In the genomic region with DNA sequence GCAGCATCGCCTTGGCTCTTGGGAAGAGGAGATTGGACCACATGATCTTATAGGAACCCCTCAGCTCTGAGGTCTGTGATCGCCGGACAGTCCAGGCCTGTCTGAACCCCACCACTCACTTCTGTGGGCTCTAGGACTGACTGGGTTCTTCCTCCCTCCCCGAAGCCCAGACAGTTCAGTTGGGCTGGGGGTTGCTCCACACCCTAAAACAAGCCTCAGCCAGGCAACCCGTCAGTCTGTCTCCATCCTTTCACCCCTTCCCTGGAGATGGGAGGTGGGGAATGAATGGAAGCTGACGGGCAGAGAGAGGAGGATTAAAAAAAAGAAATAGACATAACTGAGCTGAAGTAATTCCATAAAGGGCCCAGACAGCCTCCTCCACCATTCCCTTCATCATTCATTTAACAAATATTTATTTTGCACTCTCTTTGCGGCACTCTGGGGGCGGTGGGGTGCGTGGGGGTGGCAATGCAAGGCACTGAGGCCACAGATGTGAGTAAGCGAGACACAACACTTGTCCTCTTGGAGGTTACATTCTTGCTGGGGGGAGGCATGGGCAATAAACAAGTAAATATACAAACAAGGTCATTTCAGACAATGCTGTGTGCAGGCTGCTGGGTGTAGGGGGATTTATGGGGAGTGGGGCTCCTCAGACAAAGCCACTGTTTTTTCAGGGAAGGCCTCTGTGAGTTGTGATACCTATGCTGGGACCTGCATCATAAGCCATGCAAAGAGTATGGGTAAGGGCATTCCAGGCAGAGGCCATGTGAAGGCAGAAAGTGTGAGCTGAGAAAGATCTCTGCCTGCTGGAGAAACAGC, we compare ENCODE assay signal across 9 cellular contexts. TPM values are rescaled to one million over a fixed set of nuclear protein-coding genes. Genes with fewer than 3 reads are reported as not detected.
DNase-seq lines count a peak whose midpoint lies in the region; ATAC-seq, FAIRE-seq and TF ChIP-seq lines count a peak whose summit lies in the region.
"Had no signal": no experiment of that assay in that cellular context is flagged by ENCODE, and none has a peak within 500 bp of the region (broad histone marks: within the 10 kb centered on the region; RNA-seq: fewer than 3 reads in every experiment).

No MANE protein-coding gene starts in this region.

- H3K23ac ChIP-seq in IMR-90 (ENCODE audit: low read depth, low read length) = no peak overlapping the region

- BruUV-seq in IMR-90 (replicated peaks; lab: Mats Ljungman, UMichigan) = no TSS peak

- H3K9me3 Mint-ChIP-seq in CD14-positive monocyte = peaks cover 0 to 10% (median 2%) of the 10 kb centered on the region in 7 donors
- H3K9me3 Mint-ChIP-seq in natural killer cell treated with Interleukin-12 subunit alpha and Interleukin-12 subunit beta and Interleukin-15 and Interleukin-18, amount 100 ng/mL, for 72 hours = no peaks in the 10 kb centered on the region

- H4K20me1 ChIP-seq in IMR-90 (ENCODE audit: insufficient read depth, low read length) = peaks cover under 1% of the 10 kb centered on the region; the same call in 1 of the 2 replicates

- no peak overlapping the region for H2BK5ac ChIP-seq in IMR-90 (ENCODE audit: low read depth, low read length, poor library complexity, severe bottlenecking)

- no peak for DNase-seq in CD14-positive monocyte (ENCODE audit: low spot score)
- no peak for DNase-seq in IMR-90
- no peak for DNase-seq in breast epithelium (ENCODE audit: low spot score in 2 of 2)
- DNase-seq in natural killer cell treated with Interleukin-12 subunit alpha and Interleukin-12 subunit beta and Interleukin-15 and Interleukin-18, amount 100 ng/mL, for 72 hours (ENCODE audit: low spot score) = peak; percentile 20
- no peak for DNase-seq in frontal cortex (ENCODE audit: low spot score in 2 of 2)

- H2BK120ac ChIP-seq in IMR-90 (ENCODE audit: low read depth, low read length) = no peak overlapping the region

- H2BK15ac ChIP-seq in IMR-90 (ENCODE audit: low read depth, low read length) = no peak overlapping the region

- no peak overlapping the region for H4K8ac ChIP-seq in IMR-90 (ENCODE audit: low read depth in 2 of 2, low read length in 2 of 2)

- no CpG with 5 or more reads among the region's 10 CpGs for WGBS in IMR-90 (ENCODE audit: extremely low coverage in 2 of 2, insufficient read length in 1 of 2), 2 experiments

- dilution Hi-C loops in IMR-90 (cut with HindIII; ENCODE audit: low sequenced_read_pairs, unreplicated experiment) = no loop called here

- no peak overlapping the region for H2AK9ac ChIP-seq in IMR-90 (replicated peaks; ENCODE audit: low read depth, low read length, poor library complexity)

- H4K91ac ChIP-seq in IMR-90 (ENCODE audit: insufficient read depth, low read depth, low read length) = no peak overlapping the region

- no peak overlapping the region for H4K5ac ChIP-seq in IMR-90 (ENCODE audit: low read depth, low read length)

- H3K4me1 ChIP-seq in IMR-90 (ENCODE audit: control insufficient read depth, insufficient read depth, low read length) (peaks cover 7% of the 10 kb centered on the region; the same call in 1 of the 2 replicates), breast epithelium (peaks cover 0 to 11% of the 10 kb centered on the region in 2 donors)

- no peak overlapping the region for H3K18ac ChIP-seq in IMR-90 (ENCODE audit: low read depth, low read length)

- H3K36me3 ChIP-seq in IMR-90 (ENCODE audit: control insufficient read depth, insufficient read depth, low read length) (no peaks in the 10 kb centered on the region), breast epithelium (no peaks in the 10 kb centered on the region)

- peaks cover 24% of the 10 kb centered on the region for H3K4me1 Mint-ChIP-seq in CD14-positive monocyte
- peaks cover 45 to 46% of the 10 kb centered on the region in 2 donors for H3K4me1 Mint-ChIP-seq in natural killer cell treated with Interleukin-12 subunit alpha and Interleukin-12 subunit beta and Interleukin-15 and Interleukin-18, amount 100 ng/mL, for 72 hours (ENCODE audit: low read depth in 2 of 2)

- H3K9ac ChIP-seq in IMR-90 (ENCODE audit: low read depth, low read length) = no peak overlapping the region

- peak overlapping the region; percentile 57 to 86 for H3K4me3 Mint-ChIP-seq in CD14-positive monocyte
- H3K4me3 Mint-ChIP-seq in natural killer cell treated with Interleukin-12 subunit alpha and Interleukin-12 subunit beta and Interleukin-15 and Interleukin-18, amount 100 ng/mL, for 72 hours = peak overlapping the region; percentile 63

- H3K9me1 ChIP-seq in IMR-90 (ENCODE audit: insufficient read depth, low read length) = no peaks in the 10 kb centered on the region

- H3K27ac ChIP-seq in IMR-90 (ENCODE audit: insufficient read depth, low read length) (no peak overlapping the region), breast epithelium (no peak overlapping the region)

- no peak for TF ChIP-seq CTCF in CD14-positive monocyte (IDR thresholded peaks at IDR 0.05)
- no peak for TF ChIP-seq CTCF in IMR-90 (conservative IDR thresholded peaks at IDR 0.05; ENCODE audit: low read depth, low read length)
- TF ChIP-seq CTCF in breast epithelium (IDR thresholded peaks at IDR 0.05) = no peak

- peaks cover 74 to 88% (median 75%) of the 10 kb centered on the region in 3 donors for H3K27me3 Mint-ChIP-seq in CD14-positive monocyte (ENCODE audit: low read depth in 3 of 3)
- peaks cover 36 to 43% of the 10 kb centered on the region in 2 donors for H3K27me3 Mint-ChIP-seq in natural killer cell treated with Interleukin-12 subunit alpha and Interleukin-12 subunit beta and Interleukin-15 and Interleukin-18, amount 100 ng/mL, for 72 hours

- peaks cover 4 to 6% of the 10 kb centered on the region in 2 donors for H3K36me3 Mint-ChIP-seq in CD14-positive monocyte
- H3K36me3 Mint-ChIP-seq in natural killer cell treated with Interleukin-12 subunit alpha and Interleukin-12 subunit beta and Interleukin-15 and Interleukin-18, amount 100 ng/mL, for 72 hours = no peaks in the 10 kb centered on the region

- H3K14ac ChIP-seq in IMR-90 (replicated peaks; ENCODE audit: low read depth, low read length) = no peak overlapping the region

- no peaks in the 10 kb centered on the region for H3K79me1 ChIP-seq in IMR-90 (ENCODE audit: low read depth in 1 of 2, low read length in 2 of 2)

- H3K4me3 ChIP-seq in IMR-90 (ENCODE audit: insufficient read depth, low read depth, low read length) (no peak overlapping the region), breast epithelium (peak overlapping the region; percentile 16 to 64 (median 45))

- H2AFZ ChIP-seq in IMR-90 (replicated peaks; ENCODE audit: low read length, poor library complexity) = peak overlapping the region; percentile 85

- no peak overlapping the region for H2BK20ac ChIP-seq in IMR-90 (ENCODE audit: low read depth, low read length)

- no peak; the same call in 1 of the 2 replicates for ATAC-seq in IMR-90 (ENCODE audit: low read depth)
- no peak for ATAC-seq in natural killer cell treated with Interleukin-12 subunit alpha and Interleukin-12 subunit beta and Interleukin-15 and Interleukin-18, amount 100 ng/mL, for 72 hours
- no peak for ATAC-seq in HG02623 (IDR thresholded peaks at IDR 0.05; ENCODE audit: unreplicated experiment)
- ATAC-seq in HG02970 (IDR thresholded peaks at IDR 0.05; ENCODE audit: low FRiP score, unreplicated experiment) = no peak
- no peak for ATAC-seq in GM21576 (IDR thresholded peaks at IDR 0.05; ENCODE audit: unreplicated experiment)

- H3K4ac ChIP-seq in IMR-90 (ENCODE audit: low read depth, low read length) = no peak overlapping the region

- in situ Hi-C loops in IMR-90 (cut with MboI; ENCODE audit: low sequenced_read_pairs) = no loop called here

- H2AK5ac ChIP-seq in IMR-90 (ENCODE audit: low read depth, low read length) = no peak overlapping the region

- H3K27ac Mint-ChIP-seq in CD14-positive monocyte = no peak overlapping the region
- H3K27ac Mint-ChIP-seq in natural killer cell treated with Interleukin-12 subunit alpha and Interleukin-12 subunit beta and Interleukin-15 and Interleukin-18, amount 100 ng/mL, for 72 hours = peak overlapping the region in 1 of 2 donors; percentile 31

- POLR2A ChIA-PET in IMR-90 (lab: Charles Lee; ENCODE audit: unreplicated experiment) = no interaction called here

- no peak for TF ChIP-seq RAD21 in IMR-90 (IDR thresholded peaks at IDR 0.05; ENCODE audit: low read length)

- H3K27me3 ChIP-seq in IMR-90 (ENCODE audit: control insufficient read depth, insufficient read depth, low read length) (peaks cover 82% of the 10 kb centered on the region), breast epithelium (peaks cover 4 to 45% of the 10 kb centered on the region in 2 donors)

- intact Hi-C loops in CD14-positive monocyte (cut with micrococcal nuclease) = loop anchor here in 1 of 2 donors (2.0 kb wide), 1 partner anchor 37 kb away; no protein-coding TSS in a partner anchor
- intact Hi-C loops in IMR-90 (cut with micrococcal nuclease) = no loop called here
- intact Hi-C loops in breast epithelium (cut with DNase I; ENCODE audit: low total_unique reads) = loop anchor here (5.0 kb wide), 1 partner anchor 931 kb away; no protein-coding TSS in a partner anchor

- H3K9me3 ChIP-seq in IMR-90 (ENCODE audit: control insufficient read depth, insufficient read depth, low read length) (no peaks in the 10 kb centered on the region; the same call in 1 of the 2 replicates), breast epithelium (no peaks in the 10 kb centered on the region)

- FAIRE-seq in frontal cortex (lab: Jason Lieb, UNC) = no peak
- FAIRE-seq: colon had no signal

- CTCF ChIA-PET in IMR-90 (lab: Yijun Ruan, JAX) = interaction anchor here (1.4 kb wide), 1 partner anchor 17 kb away, joined by 4 read pairs; no protein-coding TSS in a partner anchor

- no peak overlapping the region for H3K56ac ChIP-seq in IMR-90 (ENCODE audit: extremely low read depth, insufficient read depth, low read length)

- H3K4me2 ChIP-seq in IMR-90 (ENCODE audit: low read depth, low read length) = peak overlapping the region; percentile 74; the same call in 1 of the 2 replicates

- TF ChIP-seq POLR2A in IMR-90 (IDR thresholded peaks at IDR 0.05; ENCODE audit: low read depth, low read length) (no peak), breast epithelium (IDR thresholded peaks at IDR 0.05) (no peak)

RNA-seq across cellular contexts. Expression of a gene that starts 12.9 kb away (rescaled TPM):
- polyA plus RNA-seq in CD14-positive monocyte = not detected
- not detected in 2 replicates for total RNA-seq in IMR-90 (2012; rRNA removed)
- polyA plus RNA-seq in IMR-90 (2012; rRNA removed) = not detected in 2 replicates
- polyA plus RNA-seq in IMR-90 (2012; cell fraction: cytosol; rRNA removed) = not detected in 2 replicates
- polyA plus RNA-seq in IMR-90 (2012; cell fraction: nucleus; rRNA removed; ENCODE audit: low replicate concordance) = not detected in 2 replicates
- total RNA-seq in breast epithelium = 1 to 10 TPM in 1 of 3 donors, under 1 TPM in 1, not detected in 1; 0.88 to 2.9 TPM
- total RNA-seq in natural killer cell treated with Interleukin-12 subunit alpha and Interleukin-12 subunit beta and Interleukin-15 and Interleukin-18, amount 100 ng/mL, for 72 hours = not detected
- total RNA-seq in frontal cortex = not detected

RNA-seq across cellular contexts. Expression of a gene that starts 34.0 kb away (rescaled TPM):
- polyA plus RNA-seq in CD14-positive monocyte (under 1 TPM; 0.27 to 0.37 TPM), IMR-90 (2012; rRNA removed) (not detected in 2 replicates)
- total RNA-seq in IMR-90 (2012; rRNA removed) (not detected in 2 replicates), breast epithelium (1 to 10 TPM in 2 of 3 donors, under 1 TPM in 1; 0.48 to 3.3 (median 1.3) TPM), frontal cortex (not detected)
- polyA plus RNA-seq in IMR-90 (2012; cell fraction: cytosol; rRNA removed) = not detected in 2 replicates
- not detected in 2 replicates for polyA plus RNA-seq in IMR-90 (2012; cell fraction: nucleus; rRNA removed; ENCODE audit: low replicate concordance)
- total RNA-seq in natural killer cell treated with Interleukin-12 subunit alpha and Interleukin-12 subunit beta and Interleukin-15 and Interleukin-18, amount 100 ng/mL, for 72 hours = not detected
